Comparison of ENCODE assay signal across 28 cellular contexts in genomic region chr3:23236890-23237289, GRCh38.
"Had no signal": no experiment of that assay in that cellular context is flagged by ENCODE, and none has a peak within 500 bp of the region (broad histone marks: within the 10 kb centered on the region; RNA-seq: fewer than 3 reads in every experiment).

No MANE protein-coding gene starts in this region.

- H3K4me2 ChIP-seq: hepatocyte had no signal

- H3K27ac Mint-ChIP-seq: activated CD4-positive, alpha-beta memory T cell treated with anti-CD3 and anti-CD28 coated beads for 36 hours; activated CD4-positive, alpha-beta T cell treated with anti-CD3 and anti-CD28 coated beads for 36 hours; activated CD4-positive, alpha-beta T cell treated with anti-CD3 and anti-CD28 coated beads, Interleukin-2, amount 10 ng/mL, durations not matched to agents 24 days and 14 days; activated naive CD8-positive, alpha-beta T cell; activated T-cell treated with anti-CD3 and anti-CD28 coated beads, Interleukin-2, amount 50 U/mL, for 24 hours; activated T-helper 17 cell treated with anti-CD3 and anti-CD28 coated beads, Interleukin-2, amount 50 U/mL, for 72 hours; effector memory CD8-positive, alpha-beta T cell had no signal

- H3K27ac ChIP-seq: brain microvascular endothelial cell, esophagus muscularis mucosa, foreskin keratinocyte, gastrocnemius medialis, heart right ventricle, hepatocyte had no signal

- H3K9me3 ChIP-seq: esophagus muscularis mucosa, gastrocnemius medialis, heart right ventricle had no signal

- H3K4me3 ChIP-seq: esophagus muscularis mucosa, gastrocnemius medialis, heart right ventricle, hepatocyte had no signal

- ATAC-seq: activated CD4-positive, alpha-beta T cell treated with anti-CD3 and anti-CD28 coated beads for 36 hours; activated T-helper 17 cell treated with anti-CD3 and anti-CD28 coated beads, Interleukin-2, amount 50 U/mL, for 72 hours; effector memory CD8-positive, alpha-beta T cell; foreskin keratinocyte; gastrocnemius medialis; heart right ventricle had no signal

- H3K36me3 Mint-ChIP-seq: activated CD4-positive, alpha-beta memory T cell treated with anti-CD3 and anti-CD28 coated beads for 36 hours; activated naive CD8-positive, alpha-beta T cell had no signal

- H3K4me1 Mint-ChIP-seq: activated T-helper 17 cell treated with anti-CD3 and anti-CD28 coated beads, Interleukin-2, amount 50 U/mL, for 72 hours had no signal

- H3K36me3 ChIP-seq: brain microvascular endothelial cell, esophagus muscularis mucosa, gastrocnemius medialis, heart right ventricle had no signal

- H3K4me3 Mint-ChIP-seq: activated CD4-positive, alpha-beta memory T cell treated with anti-CD3 and anti-CD28 coated beads for 36 hours; activated CD4-positive, alpha-beta T cell treated with anti-CD3 and anti-CD28 coated beads for 36 hours; activated CD4-positive, alpha-beta T cell treated with anti-CD3 and anti-CD28 coated beads, Interleukin-2, amount 10 ng/mL, durations not matched to agents 24 days and 14 days; activated naive CD8-positive, alpha-beta T cell; activated T-cell treated with anti-CD3 and anti-CD28 coated beads, Interleukin-2, amount 50 U/mL, for 24 hours; activated T-helper 17 cell treated with anti-CD3 and anti-CD28 coated beads, Interleukin-2, amount 50 U/mL, for 72 hours; effector memory CD8-positive, alpha-beta T cell had no signal

- H3K27me3 ChIP-seq: brain microvascular endothelial cell, esophagus muscularis mucosa, foreskin keratinocyte, gastrocnemius medialis, heart right ventricle, hepatocyte had no signal

- H3K27me3 Mint-ChIP-seq: activated CD4-positive, alpha-beta memory T cell treated with anti-CD3 and anti-CD28 coated beads for 36 hours; activated CD4-positive, alpha-beta T cell treated with anti-CD3 and anti-CD28 coated beads for 36 hours; activated CD4-positive, alpha-beta T cell treated with anti-CD3 and anti-CD28 coated beads, Interleukin-2, amount 10 ng/mL, durations not matched to agents 24 days and 14 days; activated naive CD8-positive, alpha-beta T cell; activated T-cell treated with anti-CD3 and anti-CD28 coated beads, Interleukin-2, amount 50 U/mL, for 24 hours; effector memory CD8-positive, alpha-beta T cell had no signal

- DNase-seq: activated CD4-positive, alpha-beta memory T cell treated with anti-CD3 and anti-CD28 coated beads for 36 hours; activated CD4-positive, alpha-beta T cell treated with anti-CD3 and anti-CD28 coated beads for 36 hours; activated CD4-positive, alpha-beta T cell treated with anti-CD3 and anti-CD28 coated beads, Interleukin-2, amount 10 ng/mL, durations not matched to agents 24 days and 14 days; activated CD4-positive, CD25-positive, alpha-beta regulatory T cell; activated CD4-positive, CD25-positive, alpha-beta regulatory T cell treated with anti-CD3 and anti-CD28 coated beads, Interleukin-2, amount 50 U/mL, for 72 hours; activated CD8-positive, alpha-beta memory T cell treated with anti-CD3 and anti-CD28 coated beads, Interleukin-2, amount 50 U/mL, for 48 hours; activated effector memory CD4-positive, alpha-beta T cell treated with Interleukin-2 at 50 U/mL for 16 hours; activated gamma-delta T cell treated with Interleukin-2 at 50 U/mL for 16 hours; activated naive CD4-positive, alpha-beta T cell treated with anti-CD3 and anti-CD28 coated beads, Interleukin-2, amount 50 U/mL, for 16 hours; activated naive CD4-positive, alpha-beta T cell treated with Interleukin-2 at 50 U/mL for 16 hours; activated T-cell treated with anti-CD3 and anti-CD28 coated beads for 4 hours; activated T-cell treated with anti-CD3 and anti-CD28 coated beads, Interleukin-2, amount 50 U/mL, for 24 hours; amniotic stem cell; anterior cingulate cortex; brain microvascular endothelial cell; cortex of kidney; dermis blood vessel endothelial cell; effector CD4-positive, alpha-beta T cell; effector memory CD8-positive, alpha-beta T cell; erythroblast; foreskin keratinocyte; gastrocnemius medialis; heart right ventricle; T-helper 2 cell had no signal

- H3K9me3 Mint-ChIP-seq: activated CD4-positive, alpha-beta T cell treated with anti-CD3 and anti-CD28 coated beads, Interleukin-2, amount 10 ng/mL, durations not matched to agents 24 days and 14 days; activated T-cell treated with anti-CD3 and anti-CD28 coated beads, Interleukin-2, amount 50 U/mL, for 24 hours; activated T-helper 17 cell treated with anti-CD3 and anti-CD28 coated beads, Interleukin-2, amount 50 U/mL, for 72 hours; effector memory CD8-positive, alpha-beta T cell had no signal
